In the genomic region with DNA sequence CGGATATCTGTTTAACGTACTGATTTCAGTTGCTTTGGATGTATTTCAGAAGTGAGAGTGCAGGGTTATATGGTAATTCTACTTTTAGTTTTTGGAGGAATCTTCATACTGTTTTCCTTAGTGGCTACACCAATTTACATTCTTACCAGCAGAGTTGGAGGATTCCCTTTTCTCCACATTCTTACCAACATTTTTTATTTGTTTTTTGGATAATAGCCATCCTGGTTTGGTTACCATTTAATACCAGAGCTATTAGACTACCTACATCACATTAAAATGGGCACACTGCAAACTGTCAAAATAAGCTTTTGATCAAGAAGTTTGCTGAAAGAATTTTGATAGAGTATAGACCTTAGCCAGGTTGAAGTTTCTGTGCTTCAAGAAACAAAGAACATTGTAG, we compare ENCODE assay signal across 15 cellular contexts.
DNase-seq lines count a peak whose midpoint lies in the region; ATAC-seq and TF ChIP-seq lines count a peak whose summit lies in the region.
"Had no signal": no experiment of that assay in that cellular context is flagged by ENCODE, and none has a peak within 500 bp of the region (broad histone marks: within the 10 kb centered on the region; RNA-seq: fewer than 3 reads in every experiment).

No MANE protein-coding gene starts in this region.

- ATAC-seq in SK-N-SH treated with all-trans-retinoic acid at 6 μM for 48 hours (peak; percentile 38), foreskin keratinocyte (no peak), GM21576 (IDR thresholded peaks at IDR 0.05; ENCODE audit: unreplicated experiment) (no peak)
- ATAC-seq: GM23338 had no signal

- TF ChIP-seq POLR2A in vagina (IDR thresholded peaks at IDR 0.05), result no peak

- H3K4me3 ChIP-seq in AG10803 (ENCODE audit: low read length) (no peak overlapping the region), vagina (no peak overlapping the region)
- H3K4me3 ChIP-seq: GM23338 had no signal

- H3K9me3 ChIP-seq in vagina, result no peaks in the 10 kb centered on the region
- H3K9me3 ChIP-seq: Caco-2 had no signal

- H3K4me1 ChIP-seq in foreskin keratinocyte (peaks cover 3% of the 10 kb centered on the region), vagina (no peaks in the 10 kb centered on the region)
- H3K4me1 ChIP-seq: Caco-2 had no signal

- H3K36me3 ChIP-seq in vagina, result no peaks in the 10 kb centered on the region

- DNase-seq in AG10803 (ENCODE audit: low read depth) (peak; percentile 56), M059J (ENCODE audit: low read depth) (peak; percentile 62), foreskin keratinocyte (no peak), vagina (ENCODE audit: extremely low spot score in 2 of 2) (no peak), GM19238 (ENCODE audit: insufficient read length, low spot score) (no peak)
- no peak for DNase-seq in stimulated activated CD4-positive, alpha-beta T cell treated with anti-CD3 and anti-CD28 coated beads, Interleukin-2, amount 100 ng/mL, for 48 hours
- DNase-seq: AML-193; Caco-2; CD4-positive, alpha-beta T cell; GDM1; HCEC 1CT had no signal

- TF ChIP-seq CTCF in AG10803 (conservative IDR thresholded peaks at IDR 0.05; ENCODE audit: low read length) (peak; percentile 31; the same call in 1 of the 2 replicates), foreskin keratinocyte (conservative IDR thresholded peaks at IDR 0.05) (no peak), vagina (IDR thresholded peaks at IDR 0.05) (no peak)

- intact Hi-C loops in vagina (cut with DNase I), result no loop called here

- H3K27ac ChIP-seq in foreskin keratinocyte, result peak overlapping the region; percentile 23
- no peak overlapping the region for H3K27ac ChIP-seq in vagina
- H3K27ac ChIP-seq: C4-2B had no signal

- H3K27me3 ChIP-seq in foreskin keratinocyte, result no peaks in the 10 kb centered on the region
- no peaks in the 10 kb centered on the region for H3K27me3 ChIP-seq in vagina

TF ChIP-seq in SK-N-SH treated with all-trans-retinoic acid at 6 μM for 48 hours, 23 proteins besides CTCF, POLR2A, EP300 and RAD21:
- TF ChIP-seq ZNF70 (CRISPR knock-in tag; IDR thresholded peaks at IDR 0.05), result no peak
- no peak for TF ChIP-seq ZNF8 (CRISPR knock-in tag; IDR thresholded peaks at IDR 0.05)
- TF ChIP-seq PPARA (CRISPR knock-in tag; IDR thresholded peaks at IDR 0.05; ENCODE audit: borderline replicate concordance), result no peak
- TF ChIP-seq ZNF565 (CRISPR knock-in tag; conservative IDR thresholded peaks at IDR 0.05; ENCODE audit: low read depth), result no peak
- TF ChIP-seq OSR1 (CRISPR knock-in tag; IDR thresholded peaks at IDR 0.05), result no peak
- TF ChIP-seq ESRRG (CRISPR knock-in tag; IDR thresholded peaks at IDR 0.05), result no peak
- TF ChIP-seq ARNTL (CRISPR knock-in tag; IDR thresholded peaks at IDR 0.05; ENCODE audit: borderline replicate concordance, low read depth), result no peak
TF ChIP-seq in SK-N-SH treated with all-trans-retinoic acid at 6 μM for 48 hours: peak in this region for 0.

Comparison
In these comparisons a context has a peak if more than half of its experiments do, and no peak if none do; other contexts are left out.
1. DNase-seq: peak in AG10803 (single experiment) and M059J (single experiment); none in foreskin keratinocyte (0 of 2), vagina (0 of 2), stimulated activated CD4-positive, alpha-beta T cell treated with anti-CD3 and anti-CD28 coated beads, Interleukin-2, amount 100 ng/mL, for 48 hours (0 of 2) and GM19238 (single experiment).